Comparison of ENCODE assay signal across 1 cellular context in the genomic region with DNA sequence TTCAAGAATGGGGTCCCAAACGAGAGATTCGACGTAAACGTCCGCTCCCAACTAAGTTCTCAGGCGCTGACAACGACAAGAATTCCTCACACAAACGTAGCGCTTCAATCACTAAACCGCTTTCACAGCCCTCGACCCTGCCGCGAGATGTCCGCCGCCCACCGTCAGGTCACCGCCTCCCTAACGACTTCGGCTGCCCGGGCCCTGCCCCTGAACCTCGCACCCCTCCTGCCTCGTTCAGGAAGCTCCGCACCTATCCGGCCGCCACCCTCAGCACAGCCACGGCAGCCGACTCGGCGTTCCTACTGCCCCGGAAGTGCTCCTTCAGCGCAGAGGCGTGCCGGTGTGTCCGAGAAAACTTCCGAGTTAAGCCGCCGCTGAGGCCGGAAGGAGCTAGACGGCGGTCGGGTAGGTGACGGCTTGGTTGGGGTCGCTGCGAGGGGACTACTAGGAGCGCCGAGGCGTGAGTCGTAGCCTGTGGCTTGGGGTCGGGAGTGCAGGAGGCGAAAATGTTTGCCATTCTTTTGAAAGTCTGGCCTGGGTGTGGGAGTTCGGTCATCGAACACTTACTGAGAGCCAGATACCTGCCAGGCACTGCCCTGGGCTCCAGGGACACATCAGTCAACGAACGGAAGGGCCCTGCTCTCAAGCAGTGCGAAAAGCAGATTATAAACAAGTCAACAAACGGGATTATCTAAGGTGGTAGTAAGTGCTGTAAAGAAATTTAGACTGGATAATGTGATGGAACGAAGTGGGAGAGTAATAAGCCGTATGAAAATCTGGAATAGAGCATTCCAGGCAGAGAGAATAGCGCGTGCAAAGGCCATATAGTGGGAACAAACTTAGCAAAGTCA.
TF ChIP-seq lines count a peak whose summit lies in the region.

A gene (minus strand): TSS at position 307 of the 854 bp plus-strand sequence. CDS start 3,957 bp downstream, outside the sequence.
A gene (plus strand): TSS at position 364 of the 854 bp plus-strand sequence. CDS start 10,756 bp downstream, outside the sequence.

TF ChIP-seq in K562, 482 proteins besides CTCF, POLR2A, EP300 and RAD21 (continued from another document and continues in another):
- peak; percentile 66; the same call in 1 of the 2 replicates for TF ChIP-seq TCF7 (IDR thresholded peaks at IDR 0.05; ENCODE audit: borderline replicate concordance)
- TF ChIP-seq, protein P1, sequence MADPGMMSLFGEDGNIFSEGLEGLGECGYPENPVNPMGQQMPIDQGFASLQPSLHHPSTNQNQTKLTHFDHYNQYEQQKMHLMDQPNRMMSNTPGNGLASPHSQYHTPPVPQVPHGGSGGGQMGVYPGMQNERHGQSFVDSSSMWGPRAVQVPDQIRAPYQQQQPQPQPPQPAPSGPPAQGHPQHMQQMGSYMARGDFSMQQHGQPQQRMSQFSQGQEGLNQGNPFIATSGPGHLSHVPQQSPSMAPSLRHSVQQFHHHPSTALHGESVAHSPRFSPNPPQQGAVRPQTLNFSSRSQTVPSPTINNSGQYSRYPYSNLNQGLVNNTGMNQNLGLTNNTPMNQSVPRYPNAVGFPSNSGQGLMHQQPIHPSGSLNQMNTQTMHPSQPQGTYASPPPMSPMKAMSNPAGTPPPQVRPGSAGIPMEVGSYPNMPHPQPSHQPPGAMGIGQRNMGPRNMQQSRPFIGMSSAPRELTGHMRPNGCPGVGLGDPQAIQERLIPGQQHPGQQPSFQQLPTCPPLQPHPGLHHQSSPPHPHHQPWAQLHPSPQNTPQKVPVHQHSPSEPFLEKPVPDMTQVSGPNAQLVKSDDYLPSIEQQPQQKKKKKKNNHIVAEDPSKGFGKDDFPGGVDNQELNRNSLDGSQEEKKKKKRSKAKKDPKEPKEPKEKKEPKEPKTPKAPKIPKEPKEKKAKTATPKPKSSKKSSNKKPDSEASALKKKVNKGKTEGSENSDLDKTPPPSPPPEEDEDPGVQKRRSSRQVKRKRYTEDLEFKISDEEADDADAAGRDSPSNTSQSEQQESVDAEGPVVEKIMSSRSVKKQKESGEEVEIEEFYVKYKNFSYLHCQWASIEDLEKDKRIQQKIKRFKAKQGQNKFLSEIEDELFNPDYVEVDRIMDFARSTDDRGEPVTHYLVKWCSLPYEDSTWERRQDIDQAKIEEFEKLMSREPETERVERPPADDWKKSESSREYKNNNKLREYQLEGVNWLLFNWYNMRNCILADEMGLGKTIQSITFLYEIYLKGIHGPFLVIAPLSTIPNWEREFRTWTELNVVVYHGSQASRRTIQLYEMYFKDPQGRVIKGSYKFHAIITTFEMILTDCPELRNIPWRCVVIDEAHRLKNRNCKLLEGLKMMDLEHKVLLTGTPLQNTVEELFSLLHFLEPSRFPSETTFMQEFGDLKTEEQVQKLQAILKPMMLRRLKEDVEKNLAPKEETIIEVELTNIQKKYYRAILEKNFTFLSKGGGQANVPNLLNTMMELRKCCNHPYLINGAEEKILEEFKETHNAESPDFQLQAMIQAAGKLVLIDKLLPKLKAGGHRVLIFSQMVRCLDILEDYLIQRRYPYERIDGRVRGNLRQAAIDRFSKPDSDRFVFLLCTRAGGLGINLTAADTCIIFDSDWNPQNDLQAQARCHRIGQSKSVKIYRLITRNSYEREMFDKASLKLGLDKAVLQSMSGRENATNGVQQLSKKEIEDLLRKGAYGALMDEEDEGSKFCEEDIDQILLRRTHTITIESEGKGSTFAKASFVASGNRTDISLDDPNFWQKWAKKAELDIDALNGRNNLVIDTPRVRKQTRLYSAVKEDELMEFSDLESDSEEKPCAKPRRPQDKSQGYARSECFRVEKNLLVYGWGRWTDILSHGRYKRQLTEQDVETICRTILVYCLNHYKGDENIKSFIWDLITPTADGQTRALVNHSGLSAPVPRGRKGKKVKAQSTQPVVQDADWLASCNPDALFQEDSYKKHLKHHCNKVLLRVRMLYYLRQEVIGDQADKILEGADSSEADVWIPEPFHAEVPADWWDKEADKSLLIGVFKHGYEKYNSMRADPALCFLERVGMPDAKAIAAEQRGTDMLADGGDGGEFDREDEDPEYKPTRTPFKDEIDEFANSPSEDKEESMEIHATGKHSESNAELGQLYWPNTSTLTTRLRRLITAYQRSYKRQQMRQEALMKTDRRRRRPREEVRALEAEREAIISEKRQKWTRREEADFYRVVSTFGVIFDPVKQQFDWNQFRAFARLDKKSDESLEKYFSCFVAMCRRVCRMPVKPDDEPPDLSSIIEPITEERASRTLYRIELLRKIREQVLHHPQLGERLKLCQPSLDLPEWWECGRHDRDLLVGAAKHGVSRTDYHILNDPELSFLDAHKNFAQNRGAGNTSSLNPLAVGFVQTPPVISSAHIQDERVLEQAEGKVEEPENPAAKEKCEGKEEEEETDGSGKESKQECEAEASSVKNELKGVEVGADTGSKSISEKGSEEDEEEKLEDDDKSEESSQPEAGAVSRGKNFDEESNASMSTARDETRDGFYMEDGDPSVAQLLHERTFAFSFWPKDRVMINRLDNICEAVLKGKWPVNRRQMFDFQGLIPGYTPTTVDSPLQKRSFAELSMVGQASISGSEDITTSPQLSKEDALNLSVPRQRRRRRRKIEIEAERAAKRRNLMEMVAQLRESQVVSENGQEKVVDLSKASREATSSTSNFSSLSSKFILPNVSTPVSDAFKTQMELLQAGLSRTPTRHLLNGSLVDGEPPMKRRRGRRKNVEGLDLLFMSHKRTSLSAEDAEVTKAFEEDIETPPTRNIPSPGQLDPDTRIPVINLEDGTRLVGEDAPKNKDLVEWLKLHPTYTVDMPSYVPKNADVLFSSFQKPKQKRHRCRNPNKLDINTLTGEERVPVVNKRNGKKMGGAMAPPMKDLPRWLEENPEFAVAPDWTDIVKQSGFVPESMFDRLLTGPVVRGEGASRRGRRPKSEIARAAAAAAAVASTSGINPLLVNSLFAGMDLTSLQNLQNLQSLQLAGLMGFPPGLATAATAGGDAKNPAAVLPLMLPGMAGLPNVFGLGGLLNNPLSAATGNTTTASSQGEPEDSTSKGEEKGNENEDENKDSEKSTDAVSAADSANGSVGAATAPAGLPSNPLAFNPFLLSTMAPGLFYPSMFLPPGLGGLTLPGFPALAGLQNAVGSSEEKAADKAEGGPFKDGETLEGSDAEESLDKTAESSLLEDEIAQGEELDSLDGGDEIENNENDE (IDR thresholded peaks at IDR 0.05; ENCODE audit: low read depth, low read length) = no peak
- TF ChIP-seq ZSCAN29 (IDR thresholded peaks at IDR 0.05) = no peak
- TF ChIP-seq, protein P2, sequence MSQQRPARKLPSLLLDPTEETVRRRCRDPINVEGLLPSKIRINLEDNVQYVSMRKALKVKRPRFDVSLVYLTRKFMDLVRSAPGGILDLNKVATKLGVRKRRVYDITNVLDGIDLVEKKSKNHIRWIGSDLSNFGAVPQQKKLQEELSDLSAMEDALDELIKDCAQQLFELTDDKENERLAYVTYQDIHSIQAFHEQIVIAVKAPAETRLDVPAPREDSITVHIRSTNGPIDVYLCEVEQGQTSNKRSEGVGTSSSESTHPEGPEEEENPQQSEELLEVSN (IDR thresholded peaks at IDR 0.05; ENCODE audit: borderline replicate concordance in 1 of 2, extremely low read depth in 1 of 2, insufficient read depth in 1 of 2, insufficient read length in 1 of 2, low read depth in 1 of 2, low read length in 1 of 2, poor library complexity in 1 of 2, severe bottlenecking in 1 of 2) = peak; percentile 78 to 83
- TF ChIP-seq SUPT5H (IDR thresholded peaks at IDR 0.05) = peak; percentile 93
- 0 out of 2 replicates have a peak, but pooled peaks have one; percentile 5 for TF ChIP-seq NFE2 (IDR thresholded peaks at IDR 0.05; ENCODE audit: low read depth)
- peak in 2 of 3 experiments; percentile 9 to 78 for TF ChIP-seq YY1 (IDR thresholded peaks at IDR 0.05; ENCODE audit: borderline replicate concordance in 1 of 3, control insufficient read depth in 1 of 3, extremely low read depth in 1 of 3, insufficient read depth in 3 of 3, insufficient read length in 1 of 3, insufficient replicate concordance in 2 of 3, low read depth in 1 of 3, low read length in 2 of 3)
- peak; percentile 82; the same call in 1 of the 2 replicates for TF ChIP-seq MBD2 (IDR thresholded peaks at IDR 0.05; ENCODE audit: borderline replicate concordance, low read depth)
- TF ChIP-seq SOX6 (IDR thresholded peaks at IDR 0.05) = peak; percentile 51
- TF ChIP-seq HLTF (IDR thresholded peaks at IDR 0.05) = 0 out of 2 replicates have a peak, but pooled peaks have one; percentile 31
- TF ChIP-seq, protein P3, sequence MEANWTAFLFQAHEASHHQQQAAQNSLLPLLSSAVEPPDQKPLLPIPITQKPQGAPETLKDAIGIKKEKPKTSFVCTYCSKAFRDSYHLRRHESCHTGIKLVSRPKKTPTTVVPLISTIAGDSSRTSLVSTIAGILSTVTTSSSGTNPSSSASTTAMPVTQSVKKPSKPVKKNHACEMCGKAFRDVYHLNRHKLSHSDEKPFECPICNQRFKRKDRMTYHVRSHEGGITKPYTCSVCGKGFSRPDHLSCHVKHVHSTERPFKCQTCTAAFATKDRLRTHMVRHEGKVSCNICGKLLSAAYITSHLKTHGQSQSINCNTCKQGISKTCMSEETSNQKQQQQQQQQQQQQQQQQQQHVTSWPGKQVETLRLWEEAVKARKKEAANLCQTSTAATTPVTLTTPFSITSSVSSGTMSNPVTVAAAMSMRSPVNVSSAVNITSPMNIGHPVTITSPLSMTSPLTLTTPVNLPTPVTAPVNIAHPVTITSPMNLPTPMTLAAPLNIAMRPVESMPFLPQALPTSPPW (CRISPR knock-in tag; IDR thresholded peaks at IDR 0.05) = peak; percentile 52; the same call in 1 of the 2 replicates
- peak; percentile 70; the same call in 1 of the 2 replicates for TF ChIP-seq TOE1 (IDR thresholded peaks at IDR 0.05; ENCODE audit: borderline replicate concordance)
- TF ChIP-seq TOE1 (CRISPR knock-in tag; IDR thresholded peaks at IDR 0.05; ENCODE audit: borderline replicate concordance, low read depth) = no peak
- TF ChIP-seq BCOR (IDR thresholded peaks at IDR 0.05) = 0 out of 2 replicates have a peak, but pooled peaks have one; percentile 55
- TF ChIP-seq, protein P4, sequence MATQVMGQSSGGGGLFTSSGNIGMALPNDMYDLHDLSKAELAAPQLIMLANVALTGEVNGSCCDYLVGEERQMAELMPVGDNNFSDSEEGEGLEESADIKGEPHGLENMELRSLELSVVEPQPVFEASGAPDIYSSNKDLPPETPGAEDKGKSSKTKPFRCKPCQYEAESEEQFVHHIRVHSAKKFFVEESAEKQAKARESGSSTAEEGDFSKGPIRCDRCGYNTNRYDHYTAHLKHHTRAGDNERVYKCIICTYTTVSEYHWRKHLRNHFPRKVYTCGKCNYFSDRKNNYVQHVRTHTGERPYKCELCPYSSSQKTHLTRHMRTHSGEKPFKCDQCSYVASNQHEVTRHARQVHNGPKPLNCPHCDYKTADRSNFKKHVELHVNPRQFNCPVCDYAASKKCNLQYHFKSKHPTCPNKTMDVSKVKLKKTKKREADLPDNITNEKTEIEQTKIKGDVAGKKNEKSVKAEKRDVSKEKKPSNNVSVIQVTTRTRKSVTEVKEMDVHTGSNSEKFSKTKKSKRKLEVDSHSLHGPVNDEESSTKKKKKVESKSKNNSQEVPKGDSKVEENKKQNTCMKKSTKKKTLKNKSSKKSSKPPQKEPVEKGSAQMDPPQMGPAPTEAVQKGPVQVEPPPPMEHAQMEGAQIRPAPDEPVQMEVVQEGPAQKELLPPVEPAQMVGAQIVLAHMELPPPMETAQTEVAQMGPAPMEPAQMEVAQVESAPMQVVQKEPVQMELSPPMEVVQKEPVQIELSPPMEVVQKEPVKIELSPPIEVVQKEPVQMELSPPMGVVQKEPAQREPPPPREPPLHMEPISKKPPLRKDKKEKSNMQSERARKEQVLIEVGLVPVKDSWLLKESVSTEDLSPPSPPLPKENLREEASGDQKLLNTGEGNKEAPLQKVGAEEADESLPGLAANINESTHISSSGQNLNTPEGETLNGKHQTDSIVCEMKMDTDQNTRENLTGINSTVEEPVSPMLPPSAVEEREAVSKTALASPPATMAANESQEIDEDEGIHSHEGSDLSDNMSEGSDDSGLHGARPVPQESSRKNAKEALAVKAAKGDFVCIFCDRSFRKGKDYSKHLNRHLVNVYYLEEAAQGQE (CRISPR knock-in tag; IDR thresholded peaks at IDR 0.05; ENCODE audit: low read depth) = no peak
- TF ChIP-seq MTA2 (IDR thresholded peaks at IDR 0.05; ENCODE audit: low read depth) = peak; percentile 74
- peak; percentile 88 for TF ChIP-seq POLR2AphosphoS5 (IDR thresholded peaks at IDR 0.05; ENCODE audit: control insufficient read depth, insufficient read depth, low read depth, low read length)
- no peak for TF ChIP-seq ZNF764 (CRISPR knock-in tag; IDR thresholded peaks at IDR 0.05; ENCODE audit: low read depth)
- TF ChIP-seq, protein P5, sequence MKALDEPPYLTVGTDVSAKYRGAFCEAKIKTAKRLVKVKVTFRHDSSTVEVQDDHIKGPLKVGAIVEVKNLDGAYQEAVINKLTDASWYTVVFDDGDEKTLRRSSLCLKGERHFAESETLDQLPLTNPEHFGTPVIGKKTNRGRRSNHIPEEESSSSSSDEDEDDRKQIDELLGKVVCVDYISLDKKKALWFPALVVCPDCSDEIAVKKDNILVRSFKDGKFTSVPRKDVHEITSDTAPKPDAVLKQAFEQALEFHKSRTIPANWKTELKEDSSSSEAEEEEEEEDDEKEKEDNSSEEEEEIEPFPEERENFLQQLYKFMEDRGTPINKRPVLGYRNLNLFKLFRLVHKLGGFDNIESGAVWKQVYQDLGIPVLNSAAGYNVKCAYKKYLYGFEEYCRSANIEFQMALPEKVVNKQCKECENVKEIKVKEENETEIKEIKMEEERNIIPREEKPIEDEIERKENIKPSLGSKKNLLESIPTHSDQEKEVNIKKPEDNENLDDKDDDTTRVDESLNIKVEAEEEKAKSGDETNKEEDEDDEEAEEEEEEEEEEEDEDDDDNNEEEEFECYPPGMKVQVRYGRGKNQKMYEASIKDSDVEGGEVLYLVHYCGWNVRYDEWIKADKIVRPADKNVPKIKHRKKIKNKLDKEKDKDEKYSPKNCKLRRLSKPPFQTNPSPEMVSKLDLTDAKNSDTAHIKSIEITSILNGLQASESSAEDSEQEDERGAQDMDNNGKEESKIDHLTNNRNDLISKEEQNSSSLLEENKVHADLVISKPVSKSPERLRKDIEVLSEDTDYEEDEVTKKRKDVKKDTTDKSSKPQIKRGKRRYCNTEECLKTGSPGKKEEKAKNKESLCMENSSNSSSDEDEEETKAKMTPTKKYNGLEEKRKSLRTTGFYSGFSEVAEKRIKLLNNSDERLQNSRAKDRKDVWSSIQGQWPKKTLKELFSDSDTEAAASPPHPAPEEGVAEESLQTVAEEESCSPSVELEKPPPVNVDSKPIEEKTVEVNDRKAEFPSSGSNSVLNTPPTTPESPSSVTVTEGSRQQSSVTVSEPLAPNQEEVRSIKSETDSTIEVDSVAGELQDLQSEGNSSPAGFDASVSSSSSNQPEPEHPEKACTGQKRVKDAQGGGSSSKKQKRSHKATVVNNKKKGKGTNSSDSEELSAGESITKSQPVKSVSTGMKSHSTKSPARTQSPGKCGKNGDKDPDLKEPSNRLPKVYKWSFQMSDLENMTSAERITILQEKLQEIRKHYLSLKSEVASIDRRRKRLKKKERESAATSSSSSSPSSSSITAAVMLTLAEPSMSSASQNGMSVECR (CRISPR knock-in tag; IDR thresholded peaks at IDR 0.05) = peak; percentile 85
- TF ChIP-seq ELF1 (tag; IDR thresholded peaks at IDR 0.05) = peak; percentile 85
- TF ChIP-seq, protein P6, sequence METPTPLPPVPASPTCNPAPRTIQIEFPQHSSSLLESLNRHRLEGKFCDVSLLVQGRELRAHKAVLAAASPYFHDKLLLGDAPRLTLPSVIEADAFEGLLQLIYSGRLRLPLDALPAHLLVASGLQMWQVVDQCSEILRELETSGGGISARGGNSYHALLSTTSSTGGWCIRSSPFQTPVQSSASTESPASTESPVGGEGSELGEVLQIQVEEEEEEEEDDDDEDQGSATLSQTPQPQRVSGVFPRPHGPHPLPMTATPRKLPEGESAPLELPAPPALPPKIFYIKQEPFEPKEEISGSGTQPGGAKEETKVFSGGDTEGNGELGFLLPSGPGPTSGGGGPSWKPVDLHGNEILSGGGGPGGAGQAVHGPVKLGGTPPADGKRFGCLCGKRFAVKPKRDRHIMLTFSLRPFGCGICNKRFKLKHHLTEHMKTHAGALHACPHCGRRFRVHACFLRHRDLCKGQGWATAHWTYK (CRISPR knock-in tag; IDR thresholded peaks at IDR 0.05) = no peak
- peak; percentile 54; the same call in 1 of the 2 replicates for TF ChIP-seq NR1H2 (CRISPR knock-in tag; IDR thresholded peaks at IDR 0.05)
- TF ChIP-seq PHF8 (IDR thresholded peaks at IDR 0.05; ENCODE audit: borderline replicate concordance, low read length) = peak; percentile 98
- 0 out of 2 replicates have a peak, but pooled peaks have one; percentile 55 for TF ChIP-seq ZZZ3 (IDR thresholded peaks at IDR 0.05)
